28 cellular contexts compared by ENCODE assay signal in the genomic region with DNA sequence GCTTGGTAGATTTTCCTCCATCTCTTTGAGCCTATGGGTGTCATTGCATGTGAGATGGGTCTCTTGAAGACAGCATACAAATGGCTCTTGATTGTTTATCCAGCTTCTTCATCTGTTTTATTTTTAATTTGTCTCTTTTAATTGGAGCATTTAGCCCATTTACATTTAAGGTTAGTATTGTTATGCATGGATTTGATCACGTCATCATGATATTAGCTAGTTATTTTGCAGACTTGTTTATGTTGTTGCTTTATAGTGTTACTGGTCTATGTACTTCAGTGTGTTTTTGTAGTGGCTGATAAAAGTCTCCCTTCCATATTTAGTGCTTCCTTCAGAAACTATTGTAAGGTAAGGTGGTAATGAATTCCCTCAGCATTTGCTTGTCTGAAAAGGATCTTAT.
"Had no signal": no experiment of that assay in that cellular context is flagged by ENCODE, and none has a peak within 500 bp of the region (broad histone marks: within the 10 kb centered on the region; RNA-seq: fewer than 3 reads in every experiment).

No MANE protein-coding gene starts in this region.

- FAIRE-seq: colon, endometrium, endothelial cell of umbilical vein, frontal cortex had no signal

- H3K27ac ChIP-seq: colonic mucosa, coronary artery, dorsolateral prefrontal cortex, epithelial cell of prostate, esophagus muscularis mucosa, esophagus squamous epithelium, foreskin keratinocyte, gastrocnemius medialis, gastroesophageal sphincter, heart left ventricle, heart right ventricle had no signal

- H3K4me3 ChIP-seq: colonic mucosa, coronary artery, dorsolateral prefrontal cortex, esophagus muscularis mucosa, esophagus squamous epithelium, gastrocnemius medialis, gastroesophageal sphincter, heart left ventricle, heart right ventricle had no signal

- H3K4me3 Mint-ChIP-seq: dendritic cell treated with granulocyte-macrophage colony-stimulating factor and Interleukin-4, amounts not matched to agents 40 ng/mL and 50 ng/mL, for 4 days; effector memory CD8-positive, alpha-beta T cell had no signal

- H3K27me3 Mint-ChIP-seq: dendritic cell treated with granulocyte-macrophage colony-stimulating factor and Interleukin-4, amounts not matched to agents 40 ng/mL and 50 ng/mL, for 4 days; effector memory CD8-positive, alpha-beta T cell had no signal

- H3K27ac Mint-ChIP-seq: dendritic cell treated with granulocyte-macrophage colony-stimulating factor and Interleukin-4, amounts not matched to agents 40 ng/mL and 50 ng/mL, for 4 days; effector memory CD8-positive, alpha-beta T cell had no signal

- H3K36me3 ChIP-seq: colonic mucosa, esophagus muscularis mucosa, esophagus squamous epithelium, gastrocnemius medialis, gastroesophageal sphincter, heart left ventricle, heart right ventricle had no signal

- H3K4me1 ChIP-seq: colonic mucosa, esophagus squamous epithelium, gastrocnemius medialis, gastroesophageal sphincter, heart left ventricle, heart right ventricle had no signal

- H3K9me3 ChIP-seq: colonic mucosa, esophagus squamous epithelium had no signal

- ATAC-seq: effector memory CD8-positive, alpha-beta T cell; esophagus mucosa; foreskin keratinocyte; gastrocnemius medialis; gastroesophageal sphincter; heart left ventricle; heart right ventricle had no signal

- DNase-seq: colonic mucosa; cortex of kidney; dermis blood vessel endothelial cell; dorsolateral prefrontal cortex; effector CD4-positive, alpha-beta T cell; effector CD8-positive, alpha-beta T cell; effector memory CD4-positive, alpha-beta T cell; effector memory CD8-positive, alpha-beta T cell; erythroblast; esophagus squamous epithelium; foreskin fibroblast; foreskin keratinocyte; foreskin melanocyte; gastrocnemius medialis; glutamatergic neuron; head of caudate nucleus; heart left ventricle; heart right ventricle had no signal

- H3K27me3 ChIP-seq: colonic mucosa, esophagus muscularis mucosa, esophagus squamous epithelium, foreskin keratinocyte, gastrocnemius medialis, gastroesophageal sphincter, heart left ventricle, heart right ventricle had no signal
